8 cellular contexts compared by ENCODE assay signal in the genomic region with DNA sequence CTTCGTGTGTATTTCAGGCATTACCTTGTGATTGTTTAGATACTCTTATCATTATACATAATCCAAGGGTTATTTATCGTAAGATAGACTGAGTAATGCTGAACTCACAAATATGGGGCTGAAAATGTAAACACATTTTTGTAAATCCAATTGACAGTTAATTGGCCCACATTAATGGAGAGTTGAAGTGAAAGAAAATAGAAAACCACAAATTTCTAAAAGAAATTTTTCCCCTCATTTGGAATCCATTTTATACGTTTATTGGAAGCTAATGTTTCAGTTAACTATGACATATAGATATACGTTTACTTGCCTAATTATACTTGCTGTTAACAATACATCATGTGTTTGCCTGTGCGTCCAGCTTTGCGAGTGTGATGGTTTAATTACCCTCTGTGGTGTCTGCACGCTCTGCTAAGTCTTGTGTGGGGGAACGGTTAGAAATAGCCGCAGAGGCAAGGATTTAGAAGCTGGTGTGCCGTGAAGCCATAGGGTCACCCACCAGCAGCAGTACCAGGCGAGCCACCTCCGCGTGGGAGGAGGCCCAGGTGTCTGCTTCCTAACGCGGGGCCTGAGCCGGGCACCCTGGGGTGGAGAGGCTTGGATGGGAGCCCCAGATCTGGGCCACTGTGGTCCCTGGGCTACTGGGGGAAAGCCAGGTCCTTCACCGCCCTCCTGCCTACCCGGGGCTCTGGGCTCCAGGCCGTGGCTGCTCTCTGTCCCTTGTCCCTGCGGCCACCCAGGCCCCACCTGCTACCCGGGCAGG. TPM values are rescaled to one million over a fixed set of nuclear protein-coding genes. Genes with fewer than 3 reads are reported as not detected.
A peak's percentile ranks its signal among the peaks of the same experiment; 100 is the strongest.
DNase-seq lines count a peak whose midpoint lies in the region; ATAC-seq and TF ChIP-seq lines count a peak whose summit lies in the region.

No MANE protein-coding gene starts in this region.

- intact Hi-C loops in gastrocnemius medialis (cut with DNase I; ENCODE audit: low total_unique reads) = loop anchor here (1.0 kb wide), 1 partner anchor 38 kb away; the partner anchor contains the start of gene TSHZ1

- DNase-seq in H7 (peak; percentile 49), Peyer's patch (no peak), fibroblast of lung (ENCODE audit: low read depth in 2 of 2) (no peak), gastrocnemius medialis (no peak), NCI-H446 treated with DMSO at 0.1 percent for 48 hours (lab: John Stamatoyannopoulos, UW) (no peak), AG08395 (ENCODE audit: low spot score) (no peak)

- TF ChIP-seq CTCF in Peyer's patch (IDR thresholded peaks at IDR 0.05) (no peak), fibroblast of lung (conservative IDR thresholded peaks at IDR 0.05 in 1 of 2, IDR thresholded peaks at IDR 0.05 in 1 of 2; ENCODE audit: low read depth in 1 of 2, low read length in 2 of 2) (no peak), gastrocnemius medialis (IDR thresholded peaks at IDR 0.05 in 4 of 5, conservative IDR thresholded peaks at IDR 0.05 in 1 of 5) (no peak)

- no peaks in the 10 kb centered on the region for H3K27me3 ChIP-seq in H7 (ENCODE audit: control insufficient read depth, insufficient read depth, low read length)
- no peaks in the 10 kb centered on the region for H3K27me3 ChIP-seq in Peyer's patch
- H3K27me3 ChIP-seq in fibroblast of lung (ENCODE audit: control insufficient read depth, insufficient read depth, low read length) = no peaks in the 10 kb centered on the region
- no peaks in the 10 kb centered on the region for H3K27me3 ChIP-seq in gastrocnemius medialis

- no peaks in the 10 kb centered on the region for H3K36me3 ChIP-seq in H7 (replicated peaks; ENCODE audit: control insufficient read depth, insufficient read depth, low read length)
- no peaks in the 10 kb centered on the region for H3K36me3 ChIP-seq in Peyer's patch
- H3K36me3 ChIP-seq in fibroblast of lung (ENCODE audit: control insufficient read depth, insufficient read depth, low read length) = no peaks in the 10 kb centered on the region
- H3K36me3 ChIP-seq in gastrocnemius medialis = no peaks in the 10 kb centered on the region

- no peak overlapping the region for H3K9ac ChIP-seq in fibroblast of lung (ENCODE audit: insufficient read depth, low read length)

- no peak for TF ChIP-seq POLR2A in Peyer's patch (IDR thresholded peaks at IDR 0.05)
- TF ChIP-seq POLR2A in gastrocnemius medialis (IDR thresholded peaks at IDR 0.05) = no peak

- peak overlapping the region; percentile 44 to 75 (median 58) for H3K27ac ChIP-seq in Peyer's patch
- H3K27ac ChIP-seq in fibroblast of lung (ENCODE audit: insufficient read depth, low read length) = peak overlapping the region; percentile 70
- peak overlapping the region; percentile 74 to 77 (median 74) for H3K27ac ChIP-seq in gastrocnemius medialis

- peaks cover 14% of the 10 kb centered on the region for H3K79me2 ChIP-seq in fibroblast of lung (ENCODE audit: control insufficient read depth, insufficient read depth, low read length)

- in situ Hi-C loops in gastrocnemius medialis (cut with MboI; ENCODE audit: low sequenced_read_pairs in 4 of 4) = no loop called here

- peak overlapping the region; percentile 81 for H3K4me2 ChIP-seq in fibroblast of lung (ENCODE audit: extremely low read depth, insufficient read depth, low read length)

- H2AFZ ChIP-seq in fibroblast of lung (ENCODE audit: low read length) = peak overlapping the region; percentile 18

- H3K9me3 ChIP-seq in Peyer's patch (no peaks in the 10 kb centered on the region), fibroblast of lung (ENCODE audit: control insufficient read depth, insufficient read depth, low read depth, low read length) (no peaks in the 10 kb centered on the region), gastrocnemius medialis (no peaks in the 10 kb centered on the region)

- H4K20me1 ChIP-seq in fibroblast of lung (ENCODE audit: control insufficient read depth, extremely low read depth, insufficient read depth, low read length) = no peaks in the 10 kb centered on the region

- ATAC-seq in gastrocnemius medialis (no peak), HG03460 (IDR thresholded peaks at IDR 0.05; ENCODE audit: unreplicated experiment) (no peak), HG02885 (IDR thresholded peaks at IDR 0.05; ENCODE audit: poor library complexity, unreplicated experiment) (no peak)

- H3K4me1 ChIP-seq in Peyer's patch = peaks cover 4 to 23% (median 5%) of the 10 kb centered on the region in 4 donors
- H3K4me1 ChIP-seq in fibroblast of lung (ENCODE audit: control insufficient read depth, extremely low read depth, insufficient read depth, low read length) = peaks cover 7% of the 10 kb centered on the region
- peaks cover 49 to 56% of the 10 kb centered on the region in 2 donors for H3K4me1 ChIP-seq in gastrocnemius medialis

- H3K4me3 ChIP-seq in H7 (ENCODE audit: insufficient read depth, low read depth, low read length) (no peak overlapping the region), Peyer's patch (peak overlapping the region in 3 of 4 donors; percentile 24 to 50 (median 38)), fibroblast of lung (replicated peaks in 1 of 4; ENCODE audit: control extremely low read depth in 1 of 4, insufficient read depth in 1 of 4, low read depth in 3 of 4, low read length in 4 of 4) (peak overlapping the region in 3 of 4 experiments; percentile 53 to 76 (median 55)), gastrocnemius medialis (peak overlapping the region; percentile 48 to 58 (median 52))

RNA-seq across cellular contexts. Expression of gene TSHZ1, which starts 38.0 kb away (rescaled TPM):
- 4.6 and 8.2 TPM in 2 replicates for total RNA-seq in H7 (2014; rRNA removed; shearing (Covaris generic))
- total RNA-seq in Peyer's patch (10 to 100 TPM; 12.4 to 34.8 (median 28.4) TPM), fibroblast of lung (3.9 and 4.3 TPM in 2 replicates), gastrocnemius medialis (1 to 10 TPM; 5.9 to 7.9 (median 7.6) TPM)
- 3.1 and 4.3 TPM in 2 replicates for polyA plus RNA-seq in fibroblast of lung
- polyA plus RNA-seq in fibroblast of lung (2012) = 5.8 and 9.9 TPM in 2 replicates
- polyA minus RNA-seq in fibroblast of lung (ENCODE audit: low replicate concordance) = 8.0 and 9.0 TPM in 2 replicates

RNA-seq across cellular contexts. Expression of gene PTGR3, which starts 39.7 kb away (rescaled TPM):
- total RNA-seq in H7 (2014; rRNA removed; shearing (Covaris generic)) = 16.1 and 18.1 TPM in 2 replicates
- total RNA-seq in Peyer's patch (10 to 100 TPM; 19.6 to 24.1 (median 20.8) TPM), fibroblast of lung (5.6 and 6.8 TPM in 2 replicates), gastrocnemius medialis (10 to 100 TPM; 25.7 to 34.0 (median 29.9) TPM)
- polyA plus RNA-seq in fibroblast of lung = 18.1 and 25.1 TPM in 2 replicates
- 13.4 and 15.5 TPM in 2 replicates for polyA plus RNA-seq in fibroblast of lung (2012)
- polyA minus RNA-seq in fibroblast of lung (ENCODE audit: low replicate concordance) = 48.2 and 53.2 TPM in 2 replicates
